14 cellular contexts compared by ENCODE assay signal in the genomic region with DNA sequence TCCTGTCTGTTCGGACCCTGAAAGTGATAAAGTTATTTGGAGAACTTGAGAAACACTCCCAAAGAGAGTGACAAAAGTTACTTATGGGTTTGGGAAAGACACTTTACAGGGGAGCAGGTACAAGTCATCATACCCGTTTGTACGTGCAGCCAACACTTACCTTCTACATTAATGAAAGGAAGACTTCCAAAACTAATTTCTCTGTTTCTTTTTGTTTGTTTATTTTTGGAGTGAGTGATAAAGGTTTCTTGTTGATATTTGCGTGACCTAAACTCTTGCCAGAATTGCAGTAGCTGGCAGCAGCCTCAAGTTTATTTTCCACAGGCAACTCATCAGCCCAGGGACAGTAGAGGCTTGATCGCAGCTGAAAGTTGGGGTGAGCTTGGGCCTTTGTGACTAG. TPM values are rescaled to one million over a fixed set of nuclear protein-coding genes. Genes with fewer than 3 reads are reported as not detected.
DNase-seq lines count a peak whose midpoint lies in the region; ATAC-seq and TF ChIP-seq lines count a peak whose summit lies in the region.
"Had no signal": no experiment of that assay in that cellular context is flagged by ENCODE, and none has a peak within 500 bp of the region (broad histone marks: within the 10 kb centered on the region; RNA-seq: fewer than 3 reads in every experiment).

No MANE protein-coding gene starts in this region.

- H3K27ac ChIP-seq in PC-3 (ENCODE audit: low read length) (no peak overlapping the region), lung (ENCODE audit: low read depth in 1 of 2, low read length in 1 of 2) (peak overlapping the region; percentile 53 to 72), transverse colon (peak overlapping the region; percentile 19 to 95 (median 92))
- H3K27ac ChIP-seq: HL-60 had no signal

- no peaks in the 10 kb centered on the region for H3K27me3 ChIP-seq in PC-3 (ENCODE audit: low read length)
- H3K27me3 ChIP-seq in lung (ENCODE audit: control insufficient read depth, insufficient read depth), result no peaks in the 10 kb centered on the region
- H3K27me3 ChIP-seq in transverse colon, result no peaks in the 10 kb centered on the region

- H3K9ac ChIP-seq in PC-3 (ENCODE audit: low read length), result no peak overlapping the region

- peaks cover 61% of the 10 kb centered on the region for H3K4me1 ChIP-seq in PC-3 (ENCODE audit: insufficient read depth, low read length)
- peaks cover 8 to 38% of the 10 kb centered on the region in 2 donors for H3K4me1 ChIP-seq in lung (ENCODE audit: control insufficient read depth in 2 of 2, insufficient read depth in 2 of 2, low read length in 2 of 2)
- peaks cover 26 to 82% (median 48%) of the 10 kb centered on the region in 4 donors for H3K4me1 ChIP-seq in transverse colon

- TF ChIP-seq POLR2A in transverse colon (IDR thresholded peaks at IDR 0.05) (no peak), erythroblast (IDR thresholded peaks at IDR 0.05; ENCODE audit: low read length) (no peak)

- peaks cover 5% of the 10 kb centered on the region for H3F3A ChIP-seq in PC-3 (ENCODE audit: low read length, unreplicated experiment)

- in situ Hi-C loops in transverse colon (cut with MboI; ENCODE audit: low pct_ligation_motif_present in 1 of 4, low pct_unique_long_range_greater_than_20kb in 1 of 4, low sequenced_read_pairs in 3 of 4), result no loop called here

- peaks cover 53% of the 10 kb centered on the region for H3K4me1 Mint-ChIP-seq in dendritic cell treated with granulocyte-macrophage colony-stimulating factor and Interleukin-4, amounts not matched to agents 40 ng/mL and 50 ng/mL, for 4 days (ENCODE audit: low read depth)

- no peak for ATAC-seq in PC-3
- no peak for ATAC-seq in lung (ENCODE audit: insufficient read depth, low FRiP score)

- H3K79me2 ChIP-seq in PC-3 (ENCODE audit: low read length), result peaks cover 82% of the 10 kb centered on the region

- peak overlapping the region; percentile 26 for H3K4me2 ChIP-seq in PC-3 (ENCODE audit: low read length)

- H3K9me3 ChIP-seq in PC-3 (ENCODE audit: low read length) (no peaks in the 10 kb centered on the region), lung (ENCODE audit: control insufficient read depth in 2 of 2, insufficient read depth in 1 of 2, low read length in 1 of 2) (no peaks in the 10 kb centered on the region), transverse colon (no peaks in the 10 kb centered on the region)

- H3K36me3 Mint-ChIP-seq in dendritic cell treated with granulocyte-macrophage colony-stimulating factor and Interleukin-4, amounts not matched to agents 40 ng/mL and 50 ng/mL, for 4 days (ENCODE audit: low read depth), result peaks cover 34% of the 10 kb centered on the region
- H3K36me3 Mint-ChIP-seq: mesothelial cell of epicardium had no signal

- intact Hi-C loops in PC-3 (cut with micrococcal nuclease), result no loop called here
- intact Hi-C loops in dendritic cell treated with granulocyte-macrophage colony-stimulating factor and Interleukin-4, amounts not matched to agents 40 ng/mL and 50 ng/mL, for 4 days (cut with micrococcal nuclease), result no loop called here
- intact Hi-C loops in transverse colon (cut with DNase I; ENCODE audit: low total_unique reads), result no loop called here

- TF ChIP-seq EP300 in transverse colon (IDR thresholded peaks at IDR 0.05; ENCODE audit: low read depth), result no peak

- no peaks in the 10 kb centered on the region for H3K36me3 ChIP-seq in PC-3 (ENCODE audit: low read depth, low read length)
- no peaks in the 10 kb centered on the region for H3K36me3 ChIP-seq in lung (ENCODE audit: control insufficient read depth in 2 of 2, insufficient read depth in 2 of 2, low read length in 2 of 2)
- H3K36me3 ChIP-seq in transverse colon, result no peaks in the 10 kb centered on the region

- H3K9me2 ChIP-seq in PC-3 (replicated peaks; ENCODE audit: low read length), result no peaks in the 10 kb centered on the region

- BruUV-seq in PC-3 (replicated peaks; lab: Mats Ljungman, UMichigan), result no TSS peak

- CTCF ChIA-PET in PC-3 (lab: Charles Lee), result no interaction called here

- no peak overlapping the region for H3K4me3 ChIP-seq in PC-3 (ENCODE audit: low read length)
- H3K4me3 ChIP-seq in lung, result no peak overlapping the region
- H3K4me3 ChIP-seq in transverse colon, result no peak overlapping the region

- no peak for DNase-seq in PC-3
- DNase-seq in lung (ENCODE audit: low spot score), result no peak
- DNase-seq in transverse colon, result no peak
- DNase-seq in NCI-H2081 treated with DMSO at 0.1 percent for 48 hours (lab: John Stamatoyannopoulos, UW), result no peak
- DNase-seq in erythroblast (lab: John Stamatoyannopoulos, UW), result no peak
- DNase-seq in NCI-H1092 treated with DMSO at 0.1 percent for 48 hours (lab: John Stamatoyannopoulos, UW), result no peak
- DNase-seq: activated CD4-positive, alpha-beta T cell treated with anti-CD3 and anti-CD28 coated beads, Interleukin-2, amount 10 ng/mL, durations not matched to agents 7 days and 5 days; CD4-positive, alpha-beta memory T cell; KG1 had no signal

- no peaks in the 10 kb centered on the region for H3K27me3 Mint-ChIP-seq in dendritic cell treated with granulocyte-macrophage colony-stimulating factor and Interleukin-4, amounts not matched to agents 40 ng/mL and 50 ng/mL, for 4 days
- H3K27me3 Mint-ChIP-seq: activated CD4-positive, alpha-beta T cell treated with anti-CD3 and anti-CD28 coated beads, Interleukin-2, amount 10 ng/mL, durations not matched to agents 7 days and 5 days; activated naive CD8-positive, alpha-beta T cell; CD4-positive, alpha-beta memory T cell; central memory CD8-positive, alpha-beta T cell had no signal

- WGBS in lung, 2 donors, result 41 to 69% methylated on average over 5 of the region's 5 CpGs
- WGBS in transverse colon (ENCODE audit: low coverage in 1 of 2), 2 donors, result 77 to 86% methylated on average over 5 of the region's 5 CpGs

- no peak overlapping the region for H2AFZ ChIP-seq in PC-3 (ENCODE audit: low read length)

- no peak overlapping the region for H3K4me3 Mint-ChIP-seq in dendritic cell treated with granulocyte-macrophage colony-stimulating factor and Interleukin-4, amounts not matched to agents 40 ng/mL and 50 ng/mL, for 4 days
- H3K4me3 Mint-ChIP-seq: activated CD4-positive, alpha-beta T cell treated with anti-CD3 and anti-CD28 coated beads, Interleukin-2, amount 10 ng/mL, durations not matched to agents 7 days and 5 days; activated naive CD8-positive, alpha-beta T cell; CD4-positive, alpha-beta memory T cell; central memory CD8-positive, alpha-beta T cell; mesothelial cell of epicardium had no signal

- H3K27ac Mint-ChIP-seq in dendritic cell treated with granulocyte-macrophage colony-stimulating factor and Interleukin-4, amounts not matched to agents 40 ng/mL and 50 ng/mL, for 4 days, result peak overlapping the region; percentile 22
- H3K27ac Mint-ChIP-seq: activated CD4-positive, alpha-beta T cell treated with anti-CD3 and anti-CD28 coated beads, Interleukin-2, amount 10 ng/mL, durations not matched to agents 7 days and 5 days; activated naive CD8-positive, alpha-beta T cell; CD4-positive, alpha-beta memory T cell; mesothelial cell of epicardium had no signal

- TF ChIP-seq CTCF in PC-3 (conservative IDR thresholded peaks at IDR 0.05; ENCODE audit: low read depth, low read length) (no peak), lung (IDR thresholded peaks at IDR 0.05; ENCODE audit: control extremely low read depth, extremely low read depth) (no peak), transverse colon (IDR thresholded peaks at IDR 0.05) (no peak)

- POLR2A ChIA-PET in PC-3 (lab: Charles Lee; ENCODE audit: unreplicated experiment), result no interaction called here

- no peaks in the 10 kb centered on the region for H3K9me3 Mint-ChIP-seq in dendritic cell treated with granulocyte-macrophage colony-stimulating factor and Interleukin-4, amounts not matched to agents 40 ng/mL and 50 ng/mL, for 4 days
- H3K9me3 Mint-ChIP-seq: activated CD4-positive, alpha-beta T cell treated with anti-CD3 and anti-CD28 coated beads, Interleukin-2, amount 10 ng/mL, durations not matched to agents 7 days and 5 days; CD4-positive, alpha-beta memory T cell; central memory CD8-positive, alpha-beta T cell; mesothelial cell of epicardium had no signal

- no peaks in the 10 kb centered on the region for H4K20me1 ChIP-seq in PC-3 (ENCODE audit: low read length)

RNA-seq across cellular contexts. Expression of gene ABHD2, which starts 8.4 kb away (rescaled TPM):
- total RNA-seq in PC-3 (2014; rRNA removed) (31.4 and 34.0 TPM in 2 replicates), lung (100 to 1,000 TPM in 1 of 2 donors, 10 to 100 TPM in 1; 77.2 to 200 TPM), transverse colon (10 to 100 TPM; 37.8 to 81.5 (median 58.3) TPM)
- polyA plus RNA-seq in lung, result 10 to 100 TPM; 11.7 to 41.5 TPM
